In genomic region chr20:20396794-20397193, GRCh38 we compare ENCODE assay signal across 2 cellular contexts.
TF ChIP-seq lines count a peak whose summit lies in the region.

No MANE protein-coding gene starts in this region.

TF ChIP-seq in HepG2, 621 proteins besides CTCF, POLR2A, EP300 and RAD21:
- TF ChIP-seq, protein P1, sequence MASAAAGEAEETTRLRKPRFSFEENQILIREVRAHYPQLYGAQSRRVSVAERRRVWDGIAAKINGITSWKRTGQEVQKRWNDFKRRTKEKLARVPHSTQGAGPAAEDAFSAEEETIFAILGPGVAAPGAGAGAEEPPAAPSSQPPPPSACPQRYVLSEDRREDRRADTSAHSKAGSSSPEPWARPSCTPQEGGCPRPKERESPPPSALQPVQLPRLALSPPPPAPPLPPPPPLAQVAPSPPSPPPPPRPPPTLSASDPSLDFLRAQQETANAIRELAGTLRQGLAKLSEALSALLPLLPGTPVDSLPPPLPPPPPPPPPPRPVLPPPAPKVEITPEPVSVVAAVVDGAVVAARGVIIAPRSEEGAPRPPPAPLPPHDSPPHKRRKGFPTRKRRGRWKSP (CRISPR knock-in tag; IDR thresholded peaks at IDR 0.05): no peak
- TF ChIP-seq ZBTB14 (CRISPR knock-in tag; IDR thresholded peaks at IDR 0.05) (no peak), ZNF766 (CRISPR knock-in tag; IDR thresholded peaks at IDR 0.05; ENCODE audit: borderline replicate concordance) (no peak), ETV6 (CRISPR knock-in tag; conservative IDR thresholded peaks at IDR 0.05) (no peak), ZNF75D (CRISPR knock-in tag; IDR thresholded peaks at IDR 0.05; ENCODE audit: borderline replicate concordance) (no peak), NR3C1 (CRISPR knock-in tag; IDR thresholded peaks at IDR 0.05) (no peak), MEF2D (CRISPR knock-in tag; IDR thresholded peaks at IDR 0.05) (no peak), ZNF678 (CRISPR knock-in tag; IDR thresholded peaks at IDR 0.05) (no peak), ZNF430 (CRISPR knock-in tag; IDR thresholded peaks at IDR 0.05) (no peak), ZNF263 (CRISPR knock-in tag; IDR thresholded peaks at IDR 0.05) (no peak)
- TF ChIP-seq, protein P2, sequence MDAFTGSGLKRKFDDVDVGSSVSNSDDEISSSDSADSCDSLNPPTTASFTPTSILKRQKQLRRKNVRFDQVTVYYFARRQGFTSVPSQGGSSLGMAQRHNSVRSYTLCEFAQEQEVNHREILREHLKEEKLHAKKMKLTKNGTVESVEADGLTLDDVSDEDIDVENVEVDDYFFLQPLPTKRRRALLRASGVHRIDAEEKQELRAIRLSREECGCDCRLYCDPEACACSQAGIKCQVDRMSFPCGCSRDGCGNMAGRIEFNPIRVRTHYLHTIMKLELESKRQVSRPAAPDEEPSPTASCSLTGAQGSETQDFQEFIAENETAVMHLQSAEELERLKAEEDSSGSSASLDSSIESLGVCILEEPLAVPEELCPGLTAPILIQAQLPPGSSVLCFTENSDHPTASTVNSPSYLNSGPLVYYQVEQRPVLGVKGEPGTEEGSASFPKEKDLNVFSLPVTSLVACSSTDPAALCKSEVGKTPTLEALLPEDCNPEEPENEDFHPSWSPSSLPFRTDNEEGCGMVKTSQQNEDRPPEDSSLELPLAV (CRISPR knock-in tag; conservative IDR thresholded peaks at IDR 0.05; ENCODE audit: low read depth): no peak
- TF ChIP-seq, protein P3, sequence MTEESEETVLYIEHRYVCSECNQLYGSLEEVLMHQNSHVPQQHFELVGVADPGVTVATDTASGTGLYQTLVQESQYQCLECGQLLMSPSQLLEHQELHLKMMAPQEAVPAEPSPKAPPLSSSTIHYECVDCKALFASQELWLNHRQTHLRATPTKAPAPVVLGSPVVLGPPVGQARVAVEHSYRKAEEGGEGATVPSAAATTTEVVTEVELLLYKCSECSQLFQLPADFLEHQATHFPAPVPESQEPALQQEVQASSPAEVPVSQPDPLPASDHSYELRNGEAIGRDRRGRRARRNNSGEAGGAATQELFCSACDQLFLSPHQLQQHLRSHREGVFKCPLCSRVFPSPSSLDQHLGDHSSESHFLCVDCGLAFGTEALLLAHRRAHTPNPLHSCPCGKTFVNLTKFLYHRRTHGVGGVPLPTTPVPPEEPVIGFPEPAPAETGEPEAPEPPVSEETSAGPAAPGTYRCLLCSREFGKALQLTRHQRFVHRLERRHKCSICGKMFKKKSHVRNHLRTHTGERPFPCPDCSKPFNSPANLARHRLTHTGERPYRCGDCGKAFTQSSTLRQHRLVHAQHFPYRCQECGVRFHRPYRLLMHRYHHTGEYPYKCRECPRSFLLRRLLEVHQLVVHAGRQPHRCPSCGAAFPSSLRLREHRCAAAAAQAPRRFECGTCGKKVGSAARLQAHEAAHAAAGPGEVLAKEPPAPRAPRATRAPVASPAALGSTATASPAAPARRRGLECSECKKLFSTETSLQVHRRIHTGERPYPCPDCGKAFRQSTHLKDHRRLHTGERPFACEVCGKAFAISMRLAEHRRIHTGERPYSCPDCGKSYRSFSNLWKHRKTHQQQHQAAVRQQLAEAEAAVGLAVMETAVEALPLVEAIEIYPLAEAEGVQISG (CRISPR knock-in tag; IDR thresholded peaks at IDR 0.05): no peak

TF ChIP-seq in K562, 482 proteins besides CTCF, POLR2A, EP300 and RAD21 (continued from another document):
- TF ChIP-seq, protein P4, sequence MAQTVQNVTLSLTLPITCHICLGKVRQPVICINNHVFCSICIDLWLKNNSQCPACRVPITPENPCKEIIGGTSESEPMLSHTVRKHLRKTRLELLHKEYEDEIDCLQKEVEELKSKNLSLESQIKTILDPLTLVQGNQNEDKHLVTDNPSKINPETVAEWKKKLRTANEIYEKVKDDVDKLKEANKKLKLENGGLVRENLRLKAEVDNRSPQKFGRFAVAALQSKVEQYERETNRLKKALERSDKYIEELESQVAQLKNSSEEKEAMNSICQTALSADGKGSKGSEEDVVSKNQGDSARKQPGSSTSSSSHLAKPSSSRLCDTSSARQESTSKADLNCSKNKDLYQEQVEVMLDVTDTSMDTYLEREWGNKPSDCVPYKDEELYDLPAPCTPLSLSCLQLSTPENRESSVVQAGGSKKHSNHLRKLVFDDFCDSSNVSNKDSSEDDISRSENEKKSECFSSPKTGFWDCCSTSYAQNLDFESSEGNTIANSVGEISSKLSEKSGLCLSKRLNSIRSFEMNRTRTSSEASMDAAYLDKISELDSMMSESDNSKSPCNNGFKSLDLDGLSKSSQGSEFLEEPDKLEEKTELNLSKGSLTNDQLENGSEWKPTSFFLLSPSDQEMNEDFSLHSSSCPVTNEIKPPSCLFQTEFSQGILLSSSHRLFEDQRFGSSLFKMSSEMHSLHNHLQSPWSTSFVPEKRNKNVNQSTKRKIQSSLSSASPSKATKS (CRISPR knock-in tag; IDR thresholded peaks at IDR 0.05): no peak
- TF ChIP-seq ZNF239 (CRISPR knock-in tag; IDR thresholded peaks at IDR 0.05) (peak; percentile 96), DNMT1 (IDR thresholded peaks at IDR 0.05) (0 out of 2 replicates have a peak, but pooled peaks have one; percentile 45)
